13 cellular contexts compared by ENCODE assay signal in genomic region chr11:128207861-128208321, GRCh38.
A peak's percentile ranks its signal among the peaks of the same experiment; 100 is the strongest.
DNase-seq lines count a peak whose midpoint lies in the region; ATAC-seq and TF ChIP-seq lines count a peak whose summit lies in the region.
"Had no signal": no experiment of that assay in that cellular context is flagged by ENCODE, and none has a peak within 500 bp of the region (broad histone marks: within the 10 kb centered on the region; RNA-seq: fewer than 3 reads in every experiment).

No MANE protein-coding gene starts in this region.

- H3K9me2 ChIP-seq in PC-3 (replicated peaks; ENCODE audit: low read length), result no peaks in the 10 kb centered on the region

- no peaks in the 10 kb centered on the region for H3K27me3 Mint-ChIP-seq in Caco-2 (ENCODE audit: insufficient read depth, unreplicated experiment)
- H3K27me3 Mint-ChIP-seq: natural killer cell treated with Interleukin-12 subunit alpha and Interleukin-12 subunit beta and Interleukin-15 and Interleukin-18, amount 100 ng/mL, for 72 hours had no signal

- H3F3A ChIP-seq in PC-3 (ENCODE audit: low read length, unreplicated experiment), result peaks cover 27% of the 10 kb centered on the region

- peaks cover 50% of the 10 kb centered on the region for H3K9me3 Mint-ChIP-seq in Caco-2 (ENCODE audit: unreplicated experiment)

- H3K4me3 ChIP-seq in Caco-2 (ENCODE audit: low read depth, low read length) (no peak overlapping the region), PC-3 (ENCODE audit: low read length) (peak overlapping the region; percentile 59)

- no peaks in the 10 kb centered on the region for H3K36me3 ChIP-seq in Caco-2 (ENCODE audit: control insufficient read depth, insufficient read depth, low read length)
- 0 out of 2 replicates have a peak, but pooled peaks cover 6% of the 10 kb centered on the region for H3K36me3 ChIP-seq in PC-3 (ENCODE audit: low read depth, low read length)

- CTCF ChIA-PET in Caco-2 (lab: Charles Lee), result no interaction called here
- CTCF ChIA-PET in PC-3 (lab: Charles Lee), result no interaction called here

- H3K4me1 Mint-ChIP-seq in Caco-2 (ENCODE audit: low read depth, unreplicated experiment), result peaks cover 40% of the 10 kb centered on the region

- no peaks in the 10 kb centered on the region for H3K79me2 ChIP-seq in PC-3 (ENCODE audit: low read length)

- intact Hi-C loops in Caco-2 (cut with micrococcal nuclease; ENCODE audit: unreplicated experiment), result no loop called here
- intact Hi-C loops in PC-3 (cut with micrococcal nuclease), result loop anchor here (1.0 to 5.0 kb wide), 7 partner anchors 28 to 1434 kb away; no protein-coding TSS in a partner anchor

- TF ChIP-seq CTCF in Caco-2 (IDR thresholded peaks at IDR 0.05; ENCODE audit: insufficient read depth in 1 of 2, low read depth in 1 of 2, low read length in 1 of 2, severe bottlenecking in 1 of 2, unreplicated experiment in 1 of 2) (no peak), PC-3 (conservative IDR thresholded peaks at IDR 0.05; ENCODE audit: low read depth, low read length) (no peak)

- no TSS peak for BruUV-seq in Caco-2 (replicated peaks; lab: Mats Ljungman, UMichigan)
- BruUV-seq in PC-3 (replicated peaks; lab: Mats Ljungman, UMichigan), result no TSS peak

- POLR2A ChIA-PET in Caco-2 (lab: Charles Lee) (no interaction called here), PC-3 (lab: Charles Lee; ENCODE audit: unreplicated experiment) (interaction anchor here (0.6 to 1.2 kb wide), 3 partner anchors 72 to 445 kb away, joined by 3 to 7 read pairs (median 3); no protein-coding TSS in a partner anchor)

- peak overlapping the region; percentile 97 for H3K27ac ChIP-seq in PC-3 (ENCODE audit: low read length)
- H3K27ac ChIP-seq: VCaP had no signal

- H3K4me3 Mint-ChIP-seq in Caco-2 (ENCODE audit: unreplicated experiment), result peak overlapping the region; percentile 20
- H3K4me3 Mint-ChIP-seq: natural killer cell treated with Interleukin-12 subunit alpha and Interleukin-12 subunit beta and Interleukin-15 and Interleukin-18, amount 100 ng/mL, for 72 hours had no signal

- ATAC-seq in PC-3 (peak; percentile 65), esophagus mucosa (peak; percentile 42), HG03196 (IDR thresholded peaks at IDR 0.05; ENCODE audit: unreplicated experiment) (no peak), HG03108 (IDR thresholded peaks at IDR 0.05; ENCODE audit: unreplicated experiment) (no peak)

- no peaks in the 10 kb centered on the region for H3K27me3 ChIP-seq in Caco-2 (replicated peaks; ENCODE audit: control insufficient read depth, insufficient read depth, low read length)
- no peaks in the 10 kb centered on the region for H3K27me3 ChIP-seq in PC-3 (ENCODE audit: low read length)

- peak; percentile 56 to 76 for DNase-seq in Caco-2
- peak; percentile 99 for DNase-seq in PC-3
- peak; percentile 91 for DNase-seq in non-pigmented ciliary epithelial cell (ENCODE audit: low read depth)
- no peak for DNase-seq in 8988T
- no peak for DNase-seq in NCI-H1105 treated with DMSO at 0.1 percent for 48 hours (lab: John Stamatoyannopoulos, UW)
- DNase-seq: KBM-7; NK-92 treated with Interleukin-12 subunit alpha and Interleukin-12 subunit beta, amount 100 ng/mL, for 24 hours had no signal

- H3K36me3 Mint-ChIP-seq in Caco-2 (ENCODE audit: insufficient read depth, unreplicated experiment), result peaks cover 7% of the 10 kb centered on the region

- H2AFZ ChIP-seq in PC-3 (ENCODE audit: low read length), result no peak overlapping the region

- H3K4me2 ChIP-seq in PC-3 (ENCODE audit: low read length), result peak overlapping the region; percentile 88

- peaks cover 46% of the 10 kb centered on the region for H3K4me1 ChIP-seq in Caco-2
- H3K4me1 ChIP-seq in PC-3 (ENCODE audit: insufficient read depth, low read length), result peaks cover 51% of the 10 kb centered on the region

- H3K9me3 ChIP-seq in Caco-2 (0 out of 2 replicates have a peak, but pooled peaks cover 23% of the 10 kb centered on the region), PC-3 (ENCODE audit: low read length) (no peaks in the 10 kb centered on the region)

- peak overlapping the region; percentile 85 for H3K9ac ChIP-seq in PC-3 (ENCODE audit: low read length)

- H4K20me1 ChIP-seq in PC-3 (ENCODE audit: low read length), result no peaks in the 10 kb centered on the region

- peak overlapping the region; percentile 80 for H3K27ac Mint-ChIP-seq in Caco-2 (ENCODE audit: unreplicated experiment)
- H3K27ac Mint-ChIP-seq: activated T-helper 2 cell treated with anti-CD3 and anti-CD28 coated beads, Interferon-gamma antibody, Interleukin-2, Interleukin-4, amounts not matched to agents 10 μg/mL and 5 μg/mL and 100 μg/mL, durations not matched to agents 14 hours and 24 hours and 36 hours; natural killer cell treated with Interleukin-12 subunit alpha and Interleukin-12 subunit beta and Interleukin-15 and Interleukin-18, amount 100 ng/mL, for 72 hours had no signal

Comparison
In these comparisons a context has a peak if more than half of its experiments do, and no peak if none do; other contexts are left out.
1. DNase-seq: peak in Caco-2 (2 of 2), PC-3 (single experiment) and non-pigmented ciliary epithelial cell (single experiment); none in 8988T (single experiment) and NCI-H1105 treated with DMSO at 0.1 percent for 48 hours (single experiment).
2. ATAC-seq: peak in PC-3 (single experiment) and esophagus mucosa (single experiment); none in HG03196 (single experiment) and HG03108 (single experiment).